Comparison of ENCODE assay signal across 1 cellular context in the genomic region with DNA sequence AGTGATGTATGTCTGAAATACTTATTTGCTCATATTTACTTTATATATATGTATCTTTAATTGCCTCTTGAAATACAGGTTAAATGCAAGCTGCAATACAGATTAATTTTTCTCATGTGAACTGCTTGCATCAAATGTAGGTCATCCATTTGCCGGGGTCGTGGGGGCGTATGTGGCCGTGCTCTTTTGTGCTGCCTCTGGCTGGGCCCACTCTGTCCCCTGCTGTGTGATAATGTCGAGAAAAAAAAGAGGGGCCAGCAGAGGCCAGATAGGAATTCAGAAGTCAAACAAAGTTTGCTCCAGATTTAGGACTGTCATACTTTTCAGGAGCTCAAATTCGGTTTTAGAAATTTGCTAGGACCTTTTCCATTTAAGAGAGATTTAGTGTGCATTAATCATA.
TF ChIP-seq lines count a peak whose summit lies in the region.

No MANE protein-coding gene starts in this region.

TF ChIP-seq in GM23338, 12 proteins besides CTCF, POLR2A, EP300 and RAD21 (continued from another document):
- TF ChIP-seq, protein P1, sequence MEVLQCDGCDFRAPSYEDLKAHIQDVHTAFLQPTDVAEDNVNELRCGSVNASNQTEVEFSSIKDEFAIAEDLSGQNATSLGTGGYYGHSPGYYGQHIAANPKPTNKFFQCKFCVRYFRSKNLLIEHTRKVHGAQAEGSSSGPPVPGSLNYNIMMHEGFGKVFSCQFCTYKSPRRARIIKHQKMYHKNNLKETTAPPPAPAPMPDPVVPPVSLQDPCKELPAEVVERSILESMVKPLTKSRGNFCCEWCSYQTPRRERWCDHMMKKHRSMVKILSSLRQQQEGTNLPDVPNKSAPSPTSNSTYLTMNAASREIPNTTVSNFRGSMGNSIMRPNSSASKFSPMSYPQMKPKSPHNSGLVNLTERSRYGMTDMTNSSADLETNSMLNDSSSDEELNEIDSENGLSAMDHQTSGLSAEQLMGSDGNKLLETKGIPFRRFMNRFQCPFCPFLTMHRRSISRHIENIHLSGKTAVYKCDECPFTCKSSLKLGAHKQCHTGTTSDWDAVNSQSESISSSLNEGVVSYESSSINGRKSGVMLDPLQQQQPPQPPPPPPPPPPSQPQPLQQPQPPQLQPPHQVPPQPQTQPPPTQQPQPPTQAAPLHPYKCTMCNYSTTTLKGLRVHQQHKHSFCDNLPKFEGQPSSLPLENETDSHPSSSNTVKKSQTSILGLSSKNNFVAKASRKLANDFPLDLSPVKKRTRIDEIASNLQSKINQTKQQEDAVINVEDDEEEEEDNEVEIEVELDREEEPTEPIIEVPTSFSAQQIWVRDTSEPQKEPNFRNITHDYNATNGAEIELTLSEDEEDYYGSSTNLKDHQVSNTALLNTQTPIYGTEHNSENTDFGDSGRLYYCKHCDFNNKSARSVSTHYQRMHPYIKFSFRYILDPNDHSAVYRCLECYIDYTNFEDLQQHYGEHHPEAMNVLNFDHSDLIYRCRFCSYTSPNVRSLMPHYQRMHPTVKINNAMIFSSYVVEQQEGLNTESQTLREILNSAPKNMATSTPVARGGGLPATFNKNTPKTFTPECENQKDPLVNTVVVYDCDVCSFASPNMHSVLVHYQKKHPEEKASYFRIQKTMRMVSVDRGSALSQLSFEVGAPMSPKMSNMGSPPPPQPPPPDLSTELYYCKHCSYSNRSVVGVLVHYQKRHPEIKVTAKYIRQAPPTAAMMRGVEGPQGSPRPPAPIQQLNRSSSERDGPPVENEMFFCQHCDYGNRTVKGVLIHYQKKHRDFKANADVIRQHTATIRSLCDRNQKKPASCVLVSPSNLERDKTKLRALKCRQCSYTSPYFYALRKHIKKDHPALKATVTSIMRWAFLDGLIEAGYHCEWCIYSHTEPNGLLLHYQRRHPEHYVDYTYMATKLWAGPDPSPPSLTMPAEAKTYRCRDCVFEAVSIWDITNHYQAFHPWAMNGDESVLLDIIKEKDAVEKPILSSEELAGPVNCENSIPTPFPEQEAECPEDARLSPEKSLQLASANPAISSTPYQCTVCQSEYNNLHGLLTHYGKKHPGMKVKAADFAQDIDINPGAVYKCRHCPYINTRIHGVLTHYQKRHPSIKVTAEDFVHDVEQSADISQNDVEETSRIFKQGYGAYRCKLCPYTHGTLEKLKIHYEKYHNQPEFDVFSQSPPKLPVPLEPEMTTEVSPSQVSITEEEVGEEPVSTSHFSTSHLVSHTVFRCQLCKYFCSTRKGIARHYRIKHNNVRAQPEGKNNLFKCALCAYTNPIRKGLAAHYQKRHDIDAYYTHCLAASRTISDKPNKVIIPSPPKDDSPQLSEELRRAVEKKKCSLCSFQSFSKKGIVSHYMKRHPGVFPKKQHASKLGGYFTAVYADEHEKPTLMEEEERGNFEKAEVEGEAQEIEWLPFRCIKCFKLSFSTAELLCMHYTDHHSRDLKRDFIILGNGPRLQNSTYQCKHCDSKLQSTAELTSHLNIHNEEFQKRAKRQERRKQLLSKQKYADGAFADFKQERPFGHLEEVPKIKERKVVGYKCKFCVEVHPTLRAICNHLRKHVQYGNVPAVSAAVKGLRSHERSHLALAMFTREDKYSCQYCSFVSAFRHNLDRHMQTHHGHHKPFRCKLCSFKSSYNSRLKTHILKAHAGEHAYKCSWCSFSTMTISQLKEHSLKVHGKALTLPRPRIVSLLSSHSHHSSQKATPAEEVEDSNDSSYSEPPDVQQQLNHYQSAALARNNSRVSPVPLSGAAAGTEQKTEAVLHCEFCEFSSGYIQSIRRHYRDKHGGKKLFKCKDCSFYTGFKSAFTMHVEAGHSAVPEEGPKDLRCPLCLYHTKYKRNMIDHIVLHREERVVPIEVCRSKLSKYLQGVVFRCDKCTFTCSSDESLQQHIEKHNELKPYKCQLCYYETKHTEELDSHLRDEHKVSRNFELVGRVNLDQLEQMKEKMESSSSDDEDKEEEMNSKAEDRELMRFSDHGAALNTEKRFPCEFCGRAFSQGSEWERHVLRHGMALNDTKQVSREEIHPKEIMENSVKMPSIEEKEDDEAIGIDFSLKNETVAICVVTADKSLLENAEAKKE (CRISPR knock-in tag; IDR thresholded peaks at IDR 0.05), result no peak
- TF ChIP-seq JUNB (IDR thresholded peaks at IDR 0.05; ENCODE audit: unreplicated experiment), result no peak
TF ChIP-seq in GM23338: peak in this region for 0.
